1 cellular context compared by ENCODE assay signal in the genomic region with DNA sequence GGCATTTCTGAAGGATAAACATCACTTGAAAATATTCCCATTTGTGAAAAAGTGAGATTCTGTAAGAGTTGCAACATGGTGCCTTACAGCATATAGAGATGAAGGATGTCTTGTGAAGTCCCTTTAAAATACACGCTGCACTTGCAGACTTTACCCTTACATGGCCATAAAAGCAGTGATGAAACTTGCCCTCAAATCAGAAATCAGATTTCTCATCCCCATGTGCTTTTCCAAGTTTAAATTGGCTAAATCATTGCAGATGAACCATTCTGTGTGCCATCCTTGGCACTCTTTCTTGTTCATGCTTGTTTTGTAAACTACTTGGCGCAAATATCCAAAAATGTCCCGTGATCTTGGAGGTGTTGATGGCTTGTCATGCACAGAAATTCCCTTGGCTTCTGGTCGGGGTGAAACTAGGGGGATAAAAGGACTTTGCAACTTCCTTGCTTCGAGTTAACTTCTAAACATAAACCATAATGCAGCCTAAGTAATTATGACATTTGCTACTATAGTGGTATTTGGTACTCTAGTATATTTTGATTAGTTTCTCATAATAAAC.
TF ChIP-seq lines count a peak whose summit lies in the region.

No MANE protein-coding gene starts in this region.

TF ChIP-seq in H1, 55 proteins besides CTCF, POLR2A, EP300 and RAD21:
- no peak for TF ChIP-seq JUND (IDR thresholded peaks at IDR 0.05; ENCODE audit: low read length)
- TF ChIP-seq, protein P1, sequence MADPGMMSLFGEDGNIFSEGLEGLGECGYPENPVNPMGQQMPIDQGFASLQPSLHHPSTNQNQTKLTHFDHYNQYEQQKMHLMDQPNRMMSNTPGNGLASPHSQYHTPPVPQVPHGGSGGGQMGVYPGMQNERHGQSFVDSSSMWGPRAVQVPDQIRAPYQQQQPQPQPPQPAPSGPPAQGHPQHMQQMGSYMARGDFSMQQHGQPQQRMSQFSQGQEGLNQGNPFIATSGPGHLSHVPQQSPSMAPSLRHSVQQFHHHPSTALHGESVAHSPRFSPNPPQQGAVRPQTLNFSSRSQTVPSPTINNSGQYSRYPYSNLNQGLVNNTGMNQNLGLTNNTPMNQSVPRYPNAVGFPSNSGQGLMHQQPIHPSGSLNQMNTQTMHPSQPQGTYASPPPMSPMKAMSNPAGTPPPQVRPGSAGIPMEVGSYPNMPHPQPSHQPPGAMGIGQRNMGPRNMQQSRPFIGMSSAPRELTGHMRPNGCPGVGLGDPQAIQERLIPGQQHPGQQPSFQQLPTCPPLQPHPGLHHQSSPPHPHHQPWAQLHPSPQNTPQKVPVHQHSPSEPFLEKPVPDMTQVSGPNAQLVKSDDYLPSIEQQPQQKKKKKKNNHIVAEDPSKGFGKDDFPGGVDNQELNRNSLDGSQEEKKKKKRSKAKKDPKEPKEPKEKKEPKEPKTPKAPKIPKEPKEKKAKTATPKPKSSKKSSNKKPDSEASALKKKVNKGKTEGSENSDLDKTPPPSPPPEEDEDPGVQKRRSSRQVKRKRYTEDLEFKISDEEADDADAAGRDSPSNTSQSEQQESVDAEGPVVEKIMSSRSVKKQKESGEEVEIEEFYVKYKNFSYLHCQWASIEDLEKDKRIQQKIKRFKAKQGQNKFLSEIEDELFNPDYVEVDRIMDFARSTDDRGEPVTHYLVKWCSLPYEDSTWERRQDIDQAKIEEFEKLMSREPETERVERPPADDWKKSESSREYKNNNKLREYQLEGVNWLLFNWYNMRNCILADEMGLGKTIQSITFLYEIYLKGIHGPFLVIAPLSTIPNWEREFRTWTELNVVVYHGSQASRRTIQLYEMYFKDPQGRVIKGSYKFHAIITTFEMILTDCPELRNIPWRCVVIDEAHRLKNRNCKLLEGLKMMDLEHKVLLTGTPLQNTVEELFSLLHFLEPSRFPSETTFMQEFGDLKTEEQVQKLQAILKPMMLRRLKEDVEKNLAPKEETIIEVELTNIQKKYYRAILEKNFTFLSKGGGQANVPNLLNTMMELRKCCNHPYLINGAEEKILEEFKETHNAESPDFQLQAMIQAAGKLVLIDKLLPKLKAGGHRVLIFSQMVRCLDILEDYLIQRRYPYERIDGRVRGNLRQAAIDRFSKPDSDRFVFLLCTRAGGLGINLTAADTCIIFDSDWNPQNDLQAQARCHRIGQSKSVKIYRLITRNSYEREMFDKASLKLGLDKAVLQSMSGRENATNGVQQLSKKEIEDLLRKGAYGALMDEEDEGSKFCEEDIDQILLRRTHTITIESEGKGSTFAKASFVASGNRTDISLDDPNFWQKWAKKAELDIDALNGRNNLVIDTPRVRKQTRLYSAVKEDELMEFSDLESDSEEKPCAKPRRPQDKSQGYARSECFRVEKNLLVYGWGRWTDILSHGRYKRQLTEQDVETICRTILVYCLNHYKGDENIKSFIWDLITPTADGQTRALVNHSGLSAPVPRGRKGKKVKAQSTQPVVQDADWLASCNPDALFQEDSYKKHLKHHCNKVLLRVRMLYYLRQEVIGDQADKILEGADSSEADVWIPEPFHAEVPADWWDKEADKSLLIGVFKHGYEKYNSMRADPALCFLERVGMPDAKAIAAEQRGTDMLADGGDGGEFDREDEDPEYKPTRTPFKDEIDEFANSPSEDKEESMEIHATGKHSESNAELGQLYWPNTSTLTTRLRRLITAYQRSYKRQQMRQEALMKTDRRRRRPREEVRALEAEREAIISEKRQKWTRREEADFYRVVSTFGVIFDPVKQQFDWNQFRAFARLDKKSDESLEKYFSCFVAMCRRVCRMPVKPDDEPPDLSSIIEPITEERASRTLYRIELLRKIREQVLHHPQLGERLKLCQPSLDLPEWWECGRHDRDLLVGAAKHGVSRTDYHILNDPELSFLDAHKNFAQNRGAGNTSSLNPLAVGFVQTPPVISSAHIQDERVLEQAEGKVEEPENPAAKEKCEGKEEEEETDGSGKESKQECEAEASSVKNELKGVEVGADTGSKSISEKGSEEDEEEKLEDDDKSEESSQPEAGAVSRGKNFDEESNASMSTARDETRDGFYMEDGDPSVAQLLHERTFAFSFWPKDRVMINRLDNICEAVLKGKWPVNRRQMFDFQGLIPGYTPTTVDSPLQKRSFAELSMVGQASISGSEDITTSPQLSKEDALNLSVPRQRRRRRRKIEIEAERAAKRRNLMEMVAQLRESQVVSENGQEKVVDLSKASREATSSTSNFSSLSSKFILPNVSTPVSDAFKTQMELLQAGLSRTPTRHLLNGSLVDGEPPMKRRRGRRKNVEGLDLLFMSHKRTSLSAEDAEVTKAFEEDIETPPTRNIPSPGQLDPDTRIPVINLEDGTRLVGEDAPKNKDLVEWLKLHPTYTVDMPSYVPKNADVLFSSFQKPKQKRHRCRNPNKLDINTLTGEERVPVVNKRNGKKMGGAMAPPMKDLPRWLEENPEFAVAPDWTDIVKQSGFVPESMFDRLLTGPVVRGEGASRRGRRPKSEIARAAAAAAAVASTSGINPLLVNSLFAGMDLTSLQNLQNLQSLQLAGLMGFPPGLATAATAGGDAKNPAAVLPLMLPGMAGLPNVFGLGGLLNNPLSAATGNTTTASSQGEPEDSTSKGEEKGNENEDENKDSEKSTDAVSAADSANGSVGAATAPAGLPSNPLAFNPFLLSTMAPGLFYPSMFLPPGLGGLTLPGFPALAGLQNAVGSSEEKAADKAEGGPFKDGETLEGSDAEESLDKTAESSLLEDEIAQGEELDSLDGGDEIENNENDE (IDR thresholded peaks at IDR 0.05; ENCODE audit: insufficient replicate concordance, low read length) = no peak
- no peak for TF ChIP-seq CREB1 (IDR thresholded peaks at IDR 0.05)
- TF ChIP-seq RXRA (IDR thresholded peaks at IDR 0.05; ENCODE audit: insufficient read depth, low read depth, low read length) = no peak
- no peak for TF ChIP-seq TAF1 (IDR thresholded peaks at IDR 0.05; ENCODE audit: low read depth, low read length)
- no peak for TF ChIP-seq EGR1 (IDR thresholded peaks at IDR 0.05; ENCODE audit: borderline replicate concordance, low read depth, low read length)
- TF ChIP-seq TBP (IDR thresholded peaks at IDR 0.05; ENCODE audit: low read depth, low read length) = no peak
